13 cellular contexts compared by ENCODE assay signal in genomic region chr4:75654905-75655304, GRCh38. TPM values are rescaled to one million over a fixed set of nuclear protein-coding genes. Genes with fewer than 3 reads are reported as not detected.
DNase-seq lines count a peak whose midpoint lies in the region; ATAC-seq lines count a peak whose summit lies in the region.
"Had no signal": no experiment of that assay in that cellular context is flagged by ENCODE, and none has a peak within 500 bp of the region (broad histone marks: within the 10 kb centered on the region; RNA-seq: fewer than 3 reads in every experiment).

No MANE protein-coding gene starts in this region.

- no peak overlapping the region for H3K4me3 Mint-ChIP-seq in activated naive CD4-positive, alpha-beta T cell treated with anti-CD3 and anti-CD28 coated beads for 36 hours
- H3K4me3 Mint-ChIP-seq in stimulated activated memory B cell treated with anti-CD40 and anti-IgM and Interleukin-4, amounts not matched to agents 10 μg/mL and 1 μg/mL and 100 μg/mL, for 72 hours, result no peak overlapping the region

- no peaks in the 10 kb centered on the region for H3K9me3 Mint-ChIP-seq in activated naive CD4-positive, alpha-beta T cell treated with anti-CD3 and anti-CD28 coated beads for 36 hours
- H3K9me3 Mint-ChIP-seq in stimulated activated memory B cell treated with anti-CD40 and anti-IgM and Interleukin-4, amounts not matched to agents 10 μg/mL and 1 μg/mL and 100 μg/mL, for 72 hours, result no peaks in the 10 kb centered on the region

- H3K36me3 Mint-ChIP-seq in activated naive CD4-positive, alpha-beta T cell treated with anti-CD3 and anti-CD28 coated beads for 36 hours (ENCODE audit: low read depth), result peaks cover 41% of the 10 kb centered on the region
- H3K36me3 Mint-ChIP-seq in stimulated activated memory B cell treated with anti-CD40 and anti-IgM and Interleukin-4, amounts not matched to agents 10 μg/mL and 1 μg/mL and 100 μg/mL, for 72 hours, result peaks cover 33% of the 10 kb centered on the region

- no peak for ATAC-seq in stimulated activated memory B cell treated with anti-CD40 and anti-IgM and Interleukin-4, amounts not matched to agents 10 μg/mL and 1 μg/mL and 100 μg/mL, for 72 hours
- no peak for ATAC-seq in HG02678 (IDR thresholded peaks at IDR 0.05; ENCODE audit: unreplicated experiment)

- H3K9ac ChIP-seq in SK-N-MC (ENCODE audit: insufficient read length), result no peak overlapping the region

- H3K27ac Mint-ChIP-seq in activated naive CD4-positive, alpha-beta T cell treated with anti-CD3 and anti-CD28 coated beads for 36 hours, result peak overlapping the region; percentile 88
- peak overlapping the region; percentile 67 for H3K27ac Mint-ChIP-seq in stimulated activated memory B cell treated with anti-CD40 and anti-IgM and Interleukin-4, amounts not matched to agents 10 μg/mL and 1 μg/mL and 100 μg/mL, for 72 hours

- no peak for DNase-seq in activated naive CD4-positive, alpha-beta T cell treated with anti-CD3 and anti-CD28 coated beads for 36 hours
- DNase-seq in activated naive CD4-positive, alpha-beta T cell treated with Interleukin-2 at 50 U/mL for 16 hours, result no peak
- DNase-seq in SK-N-MC (ENCODE audit: low read depth, low spot score), result no peak
- DNase-seq in central memory CD4-positive, alpha-beta T cell, result peak; percentile 41
- DNase-seq in germinal center (ENCODE audit: low spot score), result no peak
- DNase-seq in NOMO-1 treated with DMSO at 0.1 percent for 48 hours (lab: John Stamatoyannopoulos, UW; ENCODE audit: unreplicated experiment), result no peak
- DNase-seq: dermis blood vessel endothelial cell; GF-D8; NCI-H1417; NK-92 treated with Interleukin-12 subunit alpha and Interleukin-12 subunit beta, amount 100 ng/mL, for 24 hours had no signal

- H3K36me3 ChIP-seq in SK-N-MC (ENCODE audit: insufficient read depth, low read length), result peaks cover 97% of the 10 kb centered on the region

- CTCF ChIA-PET in activated naive CD4-positive, alpha-beta T cell treated with anti-CD3 and anti-CD28 coated beads for 36 hours (lab: Charles Lee), result interaction anchor here (0.9 to 2.0 kb wide), 4 partner anchors 19 to 69 kb away, joined by 3 to 14 read pairs (median 4); partner anchors contain the start of gene USO1

- intact Hi-C loops in activated naive CD4-positive, alpha-beta T cell treated with anti-CD3 and anti-CD28 coated beads for 36 hours (cut with micrococcal nuclease), result loop anchor here (1.0 to 10.0 kb wide), 8 partner anchors 11 to 290 kb away; partner anchors contain the start of genes CDKL2, NAAA and USO1

- peaks cover 49% of the 10 kb centered on the region for H3K4me1 Mint-ChIP-seq in activated naive CD4-positive, alpha-beta T cell treated with anti-CD3 and anti-CD28 coated beads for 36 hours (ENCODE audit: low read depth)
- peaks cover 27% of the 10 kb centered on the region for H3K4me1 Mint-ChIP-seq in stimulated activated memory B cell treated with anti-CD40 and anti-IgM and Interleukin-4, amounts not matched to agents 10 μg/mL and 1 μg/mL and 100 μg/mL, for 72 hours

- peak overlapping the region; percentile 56; the same call in 1 of the 2 replicates for H3K27ac ChIP-seq in SK-N-MC
- H3K27ac ChIP-seq: esophagus muscularis mucosa had no signal

- no peaks in the 10 kb centered on the region for H3K27me3 Mint-ChIP-seq in activated naive CD4-positive, alpha-beta T cell treated with anti-CD3 and anti-CD28 coated beads for 36 hours (ENCODE audit: low read depth)
- H3K27me3 Mint-ChIP-seq in stimulated activated memory B cell treated with anti-CD40 and anti-IgM and Interleukin-4, amounts not matched to agents 10 μg/mL and 1 μg/mL and 100 μg/mL, for 72 hours, result no peaks in the 10 kb centered on the region

- no peaks in the 10 kb centered on the region for H3K9me3 ChIP-seq in SK-N-MC (ENCODE audit: low read depth, low read length)
- H3K9me3 ChIP-seq: esophagus muscularis mucosa had no signal

- no peak overlapping the region for H3K4me3 ChIP-seq in SK-N-MC
- H3K4me3 ChIP-seq: esophagus muscularis mucosa had no signal

RNA-seq across cellular contexts. Expression of gene G3BP2, which starts 18.3 kb away (rescaled TPM):
- 100 to 1,000 TPM; 134 to 144 TPM for total RNA-seq in activated naive CD4-positive, alpha-beta T cell treated with anti-CD3 and anti-CD28 coated beads for 36 hours

RNA-seq across cellular contexts. Expression of gene CDKL2, which starts 24.6 kb away (rescaled TPM):
- total RNA-seq in activated naive CD4-positive, alpha-beta T cell treated with anti-CD3 and anti-CD28 coated beads for 36 hours, result 1 to 10 TPM in 1 of 2 experiments, under 1 TPM in 1; 0.79 to 1.2 TPM
